In the genomic region with DNA sequence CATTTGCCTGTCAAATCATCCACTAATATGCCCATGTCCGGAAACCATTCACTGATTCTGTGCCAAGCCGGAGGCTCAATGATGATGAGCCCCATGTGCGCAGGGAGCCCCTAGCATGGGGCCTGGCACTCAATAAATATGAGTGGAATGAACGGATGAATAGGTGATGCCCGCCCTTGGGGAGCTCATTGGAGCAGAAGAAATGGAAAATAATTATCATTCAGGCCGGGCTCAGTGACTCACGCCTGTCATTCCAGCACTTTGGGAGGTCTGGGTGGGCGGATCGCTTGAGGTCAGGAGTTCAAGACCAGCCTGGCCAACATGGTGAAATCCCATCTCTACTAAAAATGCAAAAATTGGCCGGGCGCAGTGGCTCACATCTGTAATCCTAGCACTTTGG, we compare ENCODE assay signal across 15 cellular contexts. TPM values are rescaled to one million over a fixed set of nuclear protein-coding genes. Genes with fewer than 3 reads are reported as not detected.
DNase-seq lines count a peak whose midpoint lies in the region; ATAC-seq and TF ChIP-seq lines count a peak whose summit lies in the region.
"Had no signal": no experiment of that assay in that cellular context is flagged by ENCODE, and none has a peak within 500 bp of the region (broad histone marks: within the 10 kb centered on the region; RNA-seq: fewer than 3 reads in every experiment).

No MANE protein-coding gene starts in this region.

- H3K4me3 ChIP-seq in ascending aorta, result no peak overlapping the region
- H3K4me3 ChIP-seq: breast epithelium had no signal

- no peaks in the 10 kb centered on the region for H3K4me1 ChIP-seq in ascending aorta

- intact Hi-C loops in ascending aorta (cut with DNase I), result no loop called here

- no peak overlapping the region for H3K27ac ChIP-seq in ascending aorta
- H3K27ac ChIP-seq: breast epithelium had no signal

- DNase-seq in Daoy (ENCODE audit: low read depth) (peak; percentile 83), LHCN-M2 (ENCODE audit: low read depth) (peak; percentile 34), astrocyte of the hippocampus (ENCODE audit: low read depth, low spot score) (peak; percentile 85), neural crest cell (ENCODE audit: low read depth, low spot score) (no peak), NCI-H748 treated with DMSO at 0.1 percent for 48 hours (lab: John Stamatoyannopoulos, UW) (no peak), ascending aorta (ENCODE audit: low spot score in 2 of 2) (no peak)
- DNase-seq: activated T-cell treated with anti-CD3 and anti-CD28 coated beads, Interleukin-2, amount 50 U/mL, for 48 hours; KBM-7; NCI-H1436 treated with DMSO at 0.1 percent for 48 hours; PC-3; stimulated activated CD4-positive, alpha-beta T cell treated with anti-CD3 and anti-CD28 coated beads, Interleukin-2, amount 100 ng/mL, for 48 hours; T-cell had no signal

- ATAC-seq in HG02938 (IDR thresholded peaks at IDR 0.05; ENCODE audit: unreplicated experiment), result no peak
- no peak for ATAC-seq in HG03159 (IDR thresholded peaks at IDR 0.05; ENCODE audit: unreplicated experiment)

- no peaks in the 10 kb centered on the region for H3K27me3 Mint-ChIP-seq in neural crest cell (ENCODE audit: low read depth)
- H3K27me3 Mint-ChIP-seq: T-cell had no signal

- H3K36me3 Mint-ChIP-seq in neural crest cell (ENCODE audit: low read depth), result peaks cover 5% of the 10 kb centered on the region

- no peaks in the 10 kb centered on the region for H3K9me3 Mint-ChIP-seq in neural crest cell
- H3K9me3 Mint-ChIP-seq: T-cell had no signal

- peak overlapping the region; percentile 78 for H3K27ac Mint-ChIP-seq in neural crest cell (ENCODE audit: unreplicated experiment)

- TF ChIP-seq CTCF in neural crest cell (conservative IDR thresholded peaks at IDR 0.05) (no peak), ascending aorta (IDR thresholded peaks at IDR 0.05) (no peak)

- no peaks in the 10 kb centered on the region for H3K9me3 ChIP-seq in ascending aorta
- H3K9me3 ChIP-seq: breast epithelium had no signal

- no peaks in the 10 kb centered on the region for H3K27me3 ChIP-seq in ascending aorta
- H3K27me3 ChIP-seq: breast epithelium had no signal

- no peak overlapping the region for H3K4me3 Mint-ChIP-seq in neural crest cell
- H3K4me3 Mint-ChIP-seq: T-cell had no signal

- H3K4me1 Mint-ChIP-seq in neural crest cell, result peaks cover 12% of the 10 kb centered on the region

- H3K36me3 ChIP-seq in ascending aorta, result peaks cover 21 to 26% of the 10 kb centered on the region in 2 donors
- H3K36me3 ChIP-seq: breast epithelium had no signal

RNA-seq across cellular contexts. Expression of gene RHBDD2, which starts 11.0 kb away (rescaled TPM):
- 17.3 and 24.0 TPM in 2 replicates for total RNA-seq in Daoy (2014; rRNA removed; shearing (Covaris generic))
- total RNA-seq in LHCN-M2 (2014; rRNA removed), result 90.6 and 91.0 TPM in 2 replicates
- polyA plus RNA-seq in LHCN-M2 (2012), result 68.3 TPM
- 80.2 and 80.5 TPM in 2 replicates for total RNA-seq in neural crest cell
- total RNA-seq in ascending aorta, result 51.7 TPM

RNA-seq across cellular contexts. Expression of gene POR, which starts 25.1 kb away (rescaled TPM):
- 28.8 and 41.3 TPM in 2 replicates for total RNA-seq in Daoy (2014; rRNA removed; shearing (Covaris generic))
- total RNA-seq in LHCN-M2 (2014; rRNA removed), result 97.7 and 122 TPM in 2 replicates
- polyA plus RNA-seq in LHCN-M2 (2012), result 46.5 TPM
- total RNA-seq in neural crest cell, result 123 and 126 TPM in 2 replicates
- total RNA-seq in ascending aorta, result 236 TPM

Comparison
In these comparisons a context has a peak if more than half of its experiments do, and no peak if none do; other contexts are left out.
1. DNase-seq: peak in Daoy (single experiment), LHCN-M2 (single experiment) and astrocyte of the hippocampus (single experiment); none in neural crest cell (single experiment), NCI-H748 treated with DMSO at 0.1 percent for 48 hours (single experiment) and ascending aorta (0 of 2).